Comparison of ENCODE assay signal across 13 cellular contexts in genomic region chr3:29319262-29319661, GRCh38. TPM values are rescaled to one million over a fixed set of nuclear protein-coding genes. Genes with fewer than 3 reads are reported as not detected.
DNase-seq lines count a peak whose midpoint lies in the region; ATAC-seq and TF ChIP-seq lines count a peak whose summit lies in the region.
"Had no signal": no experiment of that assay in that cellular context is flagged by ENCODE, and none has a peak within 500 bp of the region (broad histone marks: within the 10 kb centered on the region; RNA-seq: fewer than 3 reads in every experiment).

No MANE protein-coding gene starts in this region.

- peaks cover 4 to 5% of the 10 kb centered on the region in 2 donors for H3K4me1 ChIP-seq in uterus

- no peak for TF ChIP-seq POLR2A in uterus (IDR thresholded peaks at IDR 0.05)

- peak overlapping the region; percentile 28 to 59 for H3K27ac ChIP-seq in uterus
- H3K27ac ChIP-seq: esophagus squamous epithelium had no signal

- TF ChIP-seq CTCF in uterus (IDR thresholded peaks at IDR 0.05): no peak

- ATAC-seq in HG02798 (IDR thresholded peaks at IDR 0.05; ENCODE audit: poor library complexity, unreplicated experiment) (peak; percentile 78), HG03558 (IDR thresholded peaks at IDR 0.05; ENCODE audit: extremely low read depth, unreplicated experiment) (peak; percentile 44)
- ATAC-seq: left lobe of liver had no signal

- no peak overlapping the region for H3K4me3 ChIP-seq in uterus
- H3K4me3 ChIP-seq: esophagus squamous epithelium had no signal

- no peaks in the 10 kb centered on the region for H3K9me3 ChIP-seq in uterus
- H3K9me3 ChIP-seq: esophagus squamous epithelium had no signal

- intact Hi-C loops in uterus (cut with DNase I; ENCODE audit: low total_unique reads): no loop called here

- DNase-seq in SIG-M5 treated with dmso at 0.1 percent for 504 hours (lab: John Stamatoyannopoulos, UW; ENCODE audit: unreplicated experiment) (peak; percentile 17), SIG-M5 (lab: John Stamatoyannopoulos, UW) (no peak), uterus (no peak), inferior parietal cortex (ENCODE audit: extremely low spot score) (no peak), H4 (ENCODE audit: low spot score) (no peak), hippocampal formation (lab: John Stamatoyannopoulos, UW) (no peak)
- DNase-seq: 8988T; activated CD8-positive, alpha-beta memory T cell treated with anti-CD3 and anti-CD28 coated beads, Interleukin-2, amount 50 U/mL, for 48 hours; esophagus squamous epithelium; SW 1271 had no signal

- no peaks in the 10 kb centered on the region for H3K27me3 ChIP-seq in uterus
- H3K27me3 ChIP-seq: esophagus squamous epithelium had no signal

- no peaks in the 10 kb centered on the region for H3K36me3 ChIP-seq in uterus
- H3K36me3 ChIP-seq: esophagus squamous epithelium had no signal

RNA-seq across cellular contexts. Expression of gene RBMS3, which starts 38.4 kb away (rescaled TPM):
- total RNA-seq in uterus: 100 to 1,000 TPM in 1 of 4 donors, 10 to 100 TPM in 3; 45.9 to 113 (median 75.4) TPM
- 6.5 and 13.0 TPM in 2 replicates for total RNA-seq in H4 (2014; rRNA removed; shearing (Covaris generic))
